ENCODE assay signal across 17 cellular contexts in the genomic region with DNA sequence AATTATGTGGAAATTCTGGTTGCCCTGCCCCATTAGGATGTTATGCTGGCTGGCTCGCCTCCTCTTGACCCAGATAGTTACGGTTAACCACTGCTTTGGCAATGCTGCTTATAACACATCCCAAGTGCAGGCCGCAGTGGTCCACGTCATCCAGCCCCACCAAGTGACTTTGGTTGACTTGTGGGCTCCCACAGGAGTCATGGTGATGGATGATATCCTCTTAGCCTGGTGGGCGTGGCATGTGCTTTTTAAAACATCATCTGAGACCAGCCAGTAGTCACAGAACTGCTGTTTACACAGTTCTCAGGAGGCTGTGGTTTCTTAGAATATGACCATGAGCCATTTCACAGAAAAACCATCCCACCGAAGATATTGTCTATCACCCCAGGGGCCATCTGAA.
"Had no signal": no experiment of that assay in that cellular context is flagged by ENCODE, and none has a peak within 500 bp of the region (broad histone marks: within the 10 kb centered on the region; RNA-seq: fewer than 3 reads in every experiment).

No MANE protein-coding gene starts in this region.

- ATAC-seq: activated naive CD4-positive, alpha-beta T cell treated with anti-CD3 and anti-CD28 coated beads, Interleukin-2, amount 50 U/mL, for 72 hours; heart right ventricle; left lung; T-cell had no signal

- FAIRE-seq: bronchial epithelial cell, frontal cortex, islet of Langerhans, urothelium cell line had no signal

- DNase-seq: activated B cell treated with CpG ODN at 0.5 μM for 24 hours; activated CD4-positive, alpha-beta T cell treated with anti-CD3 and anti-CD28 coated beads, Interleukin-2, amount 10 ng/mL, durations not matched to agents 24 days and 14 days; activated effector memory CD4-positive, alpha-beta T cell treated with Interleukin-2 at 50 U/mL for 16 hours; activated T-cell treated with anti-CD3 and anti-CD28 coated beads, Interleukin-2, amount 50 U/mL, for 1 hour; amygdala; esophagus squamous epithelium; heart right ventricle; left lung; nephron progenitor cell; stimulated activated CD4-positive, alpha-beta T cell treated with anti-CD3 and anti-CD28 coated beads, Interleukin-4, amount 100 ng/mL, for 1 hour; T-cell; T1000 had no signal

- H3K4me1 ChIP-seq: esophagus squamous epithelium, left lung had no signal

- H3K4me3 ChIP-seq: esophagus squamous epithelium, heart right ventricle, left lung had no signal

- H3K27ac ChIP-seq: esophagus squamous epithelium, heart right ventricle, left lung had no signal

- H3K9me3 ChIP-seq: esophagus squamous epithelium, heart right ventricle, left lung had no signal

- H3K36me3 ChIP-seq: esophagus squamous epithelium, heart right ventricle, left lung had no signal

- H3K27me3 ChIP-seq: left lung had no signal
